ENCODE assay signal across 8 cellular contexts in the genomic region with DNA sequence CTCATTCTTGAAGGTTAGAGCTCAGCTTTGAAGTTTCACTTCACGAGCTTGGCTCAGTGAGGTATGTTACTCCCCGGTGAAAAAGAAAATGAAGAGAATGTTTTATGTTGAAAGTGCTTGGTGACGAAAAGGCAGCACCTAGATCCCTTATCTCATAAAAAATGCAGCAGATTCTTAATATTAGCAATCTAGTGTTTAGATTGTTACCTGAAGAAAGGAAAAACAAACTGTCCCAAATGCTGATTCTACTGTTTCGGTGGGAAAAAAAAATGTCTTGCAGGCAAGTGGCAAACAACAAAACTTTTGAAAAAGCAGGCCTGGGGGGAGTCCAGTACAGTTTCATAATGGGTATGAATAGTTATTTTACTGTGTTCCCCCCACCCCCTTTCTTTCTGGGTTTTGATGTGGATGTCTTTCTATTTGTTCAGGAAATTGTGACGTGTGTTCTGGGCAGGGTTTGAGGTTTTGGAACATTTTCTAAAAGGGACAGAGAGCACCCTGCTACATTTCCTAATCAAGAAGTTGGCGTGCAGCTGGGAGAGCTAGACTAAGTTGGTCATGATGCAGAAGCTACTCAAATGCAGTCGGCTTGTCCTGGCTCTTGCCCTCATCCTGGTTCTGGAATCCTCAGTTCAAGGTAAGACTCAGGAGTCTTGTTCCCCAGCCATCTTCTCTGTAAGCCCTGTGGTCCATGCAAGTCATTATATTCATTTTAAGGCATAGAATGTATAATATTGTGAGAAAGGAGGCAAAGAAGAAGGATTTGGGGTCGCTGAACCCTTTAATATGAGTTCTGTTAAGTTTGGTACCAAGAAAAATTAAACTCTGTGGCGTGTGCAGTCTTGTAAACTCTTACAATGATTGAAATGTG. TPM values are rescaled to one million over a fixed set of nuclear protein-coding genes. Genes with fewer than 3 reads are reported as not detected.
DNase-seq lines count a peak whose midpoint lies in the region; ATAC-seq and TF ChIP-seq lines count a peak whose summit lies in the region.

A gene with protein sequence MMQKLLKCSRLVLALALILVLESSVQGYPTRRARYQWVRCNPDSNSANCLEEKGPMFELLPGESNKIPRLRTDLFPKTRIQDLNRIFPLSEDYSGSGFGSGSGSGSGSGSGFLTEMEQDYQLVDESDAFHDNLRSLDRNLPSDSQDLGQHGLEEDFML (plus strand): TSS at position 504 of the 871 bp plus-strand sequence. CDS start 55 bp downstream, at position 559.

- H3K36me3 ChIP-seq in muscle layer of duodenum (ENCODE audit: control insufficient read depth in 1 of 2, insufficient read depth in 2 of 2, low read length in 2 of 2) (peaks cover 0 to 8% of the 10 kb centered on the region in 2 donors), stomach (no peaks in the 10 kb centered on the region)

- TF ChIP-seq POLR2A in stomach (IDR thresholded peaks at IDR 0.05) = peak in 2 of 4 donors; percentile 52 to 74

- peak; percentile 27 for ATAC-seq in GM19468 (IDR thresholded peaks at IDR 0.05; ENCODE audit: extremely low read depth, unreplicated experiment)

- DNase-seq in AG10803 (ENCODE audit: low read depth) (peak; percentile 81), KBM-7 (peak; percentile 92), dorsolateral prefrontal cortex (peak in 2 of 10 donors; percentile 33 to 48), stomach (peak; percentile 70), NCI-H2196 (lab: John Stamatoyannopoulos, UW; ENCODE audit: unreplicated experiment) (no peak)
- DNase-seq in activated CD4-positive, alpha-beta T cell treated with anti-CD3 and anti-CD28 coated beads, Interleukin-2, amount 50 U/mL, for 48 hours = peak; percentile 68 to 78

- H3K9me3 ChIP-seq in muscle layer of duodenum (ENCODE audit: control insufficient read depth in 1 of 2, low read length in 2 of 2) (no peaks in the 10 kb centered on the region), stomach (no peaks in the 10 kb centered on the region)

- WGBS in stomach, 5 donors = 28 to 44% (median 34%) methylated on average over 9 of the region's 9 CpGs

- peak within 1 kb of the TSS; percentile 23 for H3K4me3 ChIP-seq in AG10803 (ENCODE audit: low read length)
- H3K4me3 ChIP-seq in dorsolateral prefrontal cortex = peak within 1 kb of the TSS; percentile 8 to 67 (median 47)
- peak within 1 kb of the TSS; percentile 49 to 57 for H3K4me3 ChIP-seq in muscle layer of duodenum (ENCODE audit: low read depth in 1 of 2, low read length in 2 of 2)
- H3K4me3 ChIP-seq in stomach = peak within 1 kb of the TSS; percentile 29 to 40 (median 35)

- no peaks in the 10 kb centered on the region for H3K27me3 ChIP-seq in dorsolateral prefrontal cortex
- no peaks in the 10 kb centered on the region for H3K27me3 ChIP-seq in muscle layer of duodenum (ENCODE audit: low read depth, low read length)
- no peaks in the 10 kb centered on the region for H3K27me3 ChIP-seq in stomach

- TF ChIP-seq EP300 in stomach (IDR thresholded peaks at IDR 0.05) = no peak

- TF ChIP-seq CTCF in AG10803 (conservative IDR thresholded peaks at IDR 0.05; ENCODE audit: low read length) = no peak
- TF ChIP-seq CTCF in dorsolateral prefrontal cortex (IDR thresholded peaks at IDR 0.05 in 54 of 56, conservative IDR thresholded peaks at IDR 0.05 in 2 of 56; ENCODE audit: low read depth in 1 of 56, partially characterized antibody in 56 of 56) = no peak
- no peak for TF ChIP-seq CTCF in stomach (IDR thresholded peaks at IDR 0.05)

- in situ Hi-C loops in KBM-7 (cut with MboI; ENCODE audit: low pct_unique_long_range_greater_than_20kb, low sequenced_read_pairs) = no loop called here

- intact Hi-C loops in dorsolateral prefrontal cortex (cut with DNase I) = no loop called here
- intact Hi-C loops in stomach (cut with DNase I; ENCODE audit: low total_unique reads) = no loop called here

- H3K27ac ChIP-seq in dorsolateral prefrontal cortex (peak within 1 kb of the TSS; percentile 33 to 95 (median 86)), muscle layer of duodenum (ENCODE audit: low read length) (peak within 1 kb of the TSS; percentile 97), stomach (peak within 1 kb of the TSS; percentile 61 to 94 (median 83))

- H3K4me1 ChIP-seq in muscle layer of duodenum (ENCODE audit: control insufficient read depth in 1 of 2, insufficient read depth in 2 of 2, low read length in 2 of 2) = no peaks in the 10 kb centered on the region
- H3K4me1 ChIP-seq in stomach = peaks cover 0 to 14% (median under 1%) of the 10 kb centered on the region in 4 donors

RNA-seq across cellular contexts. Expression of the gene that starts here (rescaled TPM):
- total RNA-seq in dorsolateral prefrontal cortex (100 to 1,000 TPM in 7 of 120 experiments, 10 to 100 TPM in 113; 11.7 to 140 (median 43.8) TPM), stomach (100 to 1,000 TPM in 1 of 5 donors, 10 to 100 TPM in 3, 1 to 10 TPM in 1; 1.3 to 212 (median 43.8) TPM)
- 10 to 100 TPM; 26.6 to 83.6 (median 42.0) TPM for polyA plus RNA-seq in stomach
